In the genomic region with DNA sequence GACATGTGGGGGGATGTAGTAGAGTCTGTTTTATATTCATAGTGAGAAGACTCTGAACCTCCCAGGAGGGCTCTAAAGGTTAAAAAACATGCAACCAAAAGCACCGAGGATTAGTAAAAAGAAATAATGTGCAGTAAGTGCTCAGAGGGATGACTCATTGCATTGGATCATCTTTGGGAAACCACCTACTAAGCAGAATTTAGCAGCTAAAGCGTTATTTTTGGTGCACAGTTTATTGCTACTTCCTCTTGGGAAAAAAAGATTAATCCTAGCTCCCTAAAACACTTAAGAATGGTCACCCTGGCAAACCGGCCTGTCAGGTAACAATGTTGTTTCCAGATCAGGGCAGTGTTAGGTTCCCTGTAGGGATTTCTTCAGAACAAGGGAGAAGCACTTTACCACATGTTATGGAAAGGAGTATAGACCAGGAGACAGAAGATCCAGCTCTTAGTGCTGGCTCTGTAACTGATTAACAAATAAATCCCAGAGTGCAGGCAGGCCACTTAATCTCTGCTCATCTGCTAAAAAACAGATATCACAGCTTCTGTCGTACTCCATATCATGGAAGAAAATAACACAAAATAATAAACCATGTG, we compare ENCODE assay signal across 8 cellular contexts. TPM values are rescaled to one million over a fixed set of nuclear protein-coding genes. Genes with fewer than 3 reads are reported as not detected.
DNase-seq lines count a peak whose midpoint lies in the region; ATAC-seq and TF ChIP-seq lines count a peak whose summit lies in the region.

No MANE protein-coding gene starts in this region.

- no peaks in the 10 kb centered on the region for H3K27me3 ChIP-seq in naive thymus-derived CD4-positive, alpha-beta T cell (ENCODE audit: control insufficient read depth in 2 of 2, insufficient read depth in 2 of 2, low read length in 2 of 2)

- TF ChIP-seq CTCF in GM12864 (IDR thresholded peaks at IDR 0.05; ENCODE audit: low read depth, low read length, missing control alignments), result no peak
- no peak for TF ChIP-seq CTCF in coronary artery (IDR thresholded peaks at IDR 0.05)

- peak overlapping the region; percentile 5 to 64 for H3K27ac ChIP-seq in coronary artery
- H3K27ac ChIP-seq in naive thymus-derived CD4-positive, alpha-beta T cell (ENCODE audit: low read depth, low read length), result no peak overlapping the region

- peak; percentile 52 for DNase-seq in GM12864 (ENCODE audit: low read depth)
- DNase-seq in OCI-M1 (lab: John Stamatoyannopoulos, UW), result peak; percentile 97
- DNase-seq in coronary artery (ENCODE audit: low spot score), result no peak
- peak in 1 of 9 donors; percentile 38 for DNase-seq in naive thymus-derived CD4-positive, alpha-beta T cell
- DNase-seq in islet precursor cell, result no peak
- DNase-seq in middle frontal gyrus (ENCODE audit: extremely low spot score, low spot score), result no peak

- POLR2A ChIA-PET in naive thymus-derived CD4-positive, alpha-beta T cell (lab: Charles Lee), result no interaction called here

- H3K4me1 ChIP-seq in naive thymus-derived CD4-positive, alpha-beta T cell (ENCODE audit: control insufficient read depth in 2 of 2, insufficient read depth in 2 of 2, low read length in 2 of 2), result peaks cover 8 to 24% of the 10 kb centered on the region in 2 donors

- H3K36me3 Mint-ChIP-seq in naive thymus-derived CD4-positive, alpha-beta T cell, result peaks cover 0 to 30% (median 8%) of the 10 kb centered on the region in 5 donors

- intact Hi-C loops in naive thymus-derived CD4-positive, alpha-beta T cell (cut with micrococcal nuclease), result loop anchor here in 1 of 2 donors (1.0 to 10.0 kb wide), 2 partner anchors 10 to 480 kb away; a partner anchor contains a TSS

- ATAC-seq in HG02571 (IDR thresholded peaks at IDR 0.05; ENCODE audit: unreplicated experiment) (peak; percentile 29), HG02970 (IDR thresholded peaks at IDR 0.05; ENCODE audit: low FRiP score, unreplicated experiment) (no peak)
- ATAC-seq in naive thymus-derived CD4-positive, alpha-beta T cell, result peak; percentile 57

- CTCF ChIA-PET in naive thymus-derived CD4-positive, alpha-beta T cell (lab: Charles Lee), result interaction anchor here (1.3 kb wide), 1 partner anchor 15 kb away, joined by 3 read pairs; no protein-coding TSS in a partner anchor

- peak overlapping the region in 4 of 9 donors; percentile 30 to 93 (median 53) for H3K27ac Mint-ChIP-seq in naive thymus-derived CD4-positive, alpha-beta T cell

- no peaks in the 10 kb centered on the region for H3K36me3 ChIP-seq in naive thymus-derived CD4-positive, alpha-beta T cell (ENCODE audit: control insufficient read depth in 2 of 3, insufficient read depth in 3 of 3, low read length in 3 of 3)

- H3K4me3 ChIP-seq in GM12864 (ENCODE audit: low read depth, low read length) (no peak overlapping the region), coronary artery (no peak overlapping the region)
- H3K4me3 ChIP-seq in naive thymus-derived CD4-positive, alpha-beta T cell (ENCODE audit: low read length), result no peak overlapping the region

- peaks cover 32 to 67% (median 45%) of the 10 kb centered on the region in 7 donors for H3K4me1 Mint-ChIP-seq in naive thymus-derived CD4-positive, alpha-beta T cell

- H3K9me3 Mint-ChIP-seq in naive thymus-derived CD4-positive, alpha-beta T cell, result peaks cover 0 to 5% (median 1%) of the 10 kb centered on the region in 11 donors

- no peaks in the 10 kb centered on the region for H3K27me3 Mint-ChIP-seq in naive thymus-derived CD4-positive, alpha-beta T cell

- peak overlapping the region in 2 of 10 donors; percentile 5 to 71 for H3K4me3 Mint-ChIP-seq in naive thymus-derived CD4-positive, alpha-beta T cell

- no peaks in the 10 kb centered on the region for H3K9me3 ChIP-seq in naive thymus-derived CD4-positive, alpha-beta T cell (ENCODE audit: control insufficient read depth in 2 of 3, low read length in 3 of 3)

RNA-seq across cellular contexts. Expression of a gene that starts 44.8 kb away (rescaled TPM):
- 10 to 100 TPM; 37.5 to 77.0 (median 51.7) TPM for total RNA-seq in naive thymus-derived CD4-positive, alpha-beta T cell
- polyA plus RNA-seq in naive thymus-derived CD4-positive, alpha-beta T cell, result 10 to 100 TPM; 14.2 to 22.5 TPM

Comparison
In these comparisons a context has a peak if more than half of its experiments do, and no peak if none do; other contexts are left out.
1. DNase-seq: peak in GM12864 (single experiment) and OCI-M1 (single experiment); none in coronary artery (single experiment), islet precursor cell (single experiment) and middle frontal gyrus (single experiment).